In the genomic region with DNA sequence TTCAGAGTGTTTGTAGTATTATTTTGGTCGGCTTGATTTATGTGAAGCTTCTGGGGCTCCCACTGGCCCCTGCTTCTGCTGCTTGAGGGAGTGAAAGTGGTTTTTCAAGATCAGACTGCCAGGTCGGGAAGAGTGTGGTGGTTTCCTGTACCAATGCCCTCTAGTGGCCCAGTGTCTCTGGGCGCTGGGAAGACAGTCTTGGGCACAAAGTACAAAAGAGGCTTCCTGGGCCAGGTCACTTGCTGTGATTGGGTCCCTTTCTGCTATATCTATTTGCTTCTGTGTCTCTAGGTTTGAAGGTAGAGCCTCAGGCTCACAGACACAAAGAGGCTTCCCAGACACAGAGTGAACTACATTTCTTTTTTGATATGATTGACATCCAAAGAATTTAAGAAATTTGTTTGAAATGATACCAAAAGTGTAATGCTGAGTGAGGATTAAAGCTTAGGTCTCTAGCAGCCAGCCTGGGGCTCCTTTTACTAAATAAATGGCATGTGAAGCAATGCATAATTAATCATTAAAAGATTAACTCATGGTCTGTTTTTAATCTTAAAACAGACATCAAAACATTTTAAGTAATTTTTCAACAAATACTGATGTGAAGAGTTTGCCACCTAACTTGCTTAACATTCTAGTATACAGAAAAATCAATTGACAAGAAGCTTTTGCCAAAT, we compare ENCODE assay signal across 8 cellular contexts. TPM values are rescaled to one million over a fixed set of nuclear protein-coding genes. Genes with fewer than 3 reads are reported as not detected.
DNase-seq lines count a peak whose midpoint lies in the region; ATAC-seq and TF ChIP-seq lines count a peak whose summit lies in the region.

No MANE protein-coding gene starts in this region.

- H3K27ac Mint-ChIP-seq in CD14-positive monocyte (no peak overlapping the region), chondrocyte (ENCODE audit: unreplicated experiment) (no peak overlapping the region), nephron progenitor cell (no peak overlapping the region)

- H3K27me3 Mint-ChIP-seq in CD14-positive monocyte (ENCODE audit: low read depth in 3 of 3) (no peaks in the 10 kb centered on the region), chondrocyte (ENCODE audit: low read depth) (peaks cover 16% of the 10 kb centered on the region), nephron progenitor cell (ENCODE audit: low read depth, poor library complexity) (no peaks in the 10 kb centered on the region)

- CTCF ChIA-PET in OCI-LY7 (lab: Charles Lee; ENCODE audit: unreplicated experiment): no interaction called here

- no peaks in the 10 kb centered on the region for H3K4me1 ChIP-seq in OCI-LY7 (ENCODE audit: insufficient read depth, low read length, poor library complexity, severe bottlenecking)

- peak overlapping the region in 1 of 2 donors; percentile 67 for H3K4me3 Mint-ChIP-seq in CD14-positive monocyte
- no peak overlapping the region for H3K4me3 Mint-ChIP-seq in chondrocyte (ENCODE audit: unreplicated experiment)
- no peak overlapping the region for H3K4me3 Mint-ChIP-seq in nephron progenitor cell

- H3K4me1 Mint-ChIP-seq in CD14-positive monocyte (peaks cover 4% of the 10 kb centered on the region), chondrocyte (ENCODE audit: low read depth) (no peaks in the 10 kb centered on the region), nephron progenitor cell (no peaks in the 10 kb centered on the region)

- no peaks in the 10 kb centered on the region for H3K36me3 ChIP-seq in OCI-LY7 (ENCODE audit: insufficient read depth, low read length)

- H2AFZ ChIP-seq in OCI-LY7 (ENCODE audit: low read length): no peak overlapping the region

- ATAC-seq in GM18511 (IDR thresholded peaks at IDR 0.05; ENCODE audit: unreplicated experiment) (peak; percentile 91), HG02938 (IDR thresholded peaks at IDR 0.05; ENCODE audit: unreplicated experiment) (peak; percentile 76)

- no peaks in the 10 kb centered on the region for H3K9me3 Mint-ChIP-seq in CD14-positive monocyte
- H3K9me3 Mint-ChIP-seq in chondrocyte (ENCODE audit: low read depth): no peaks in the 10 kb centered on the region
- H3K9me3 Mint-ChIP-seq in nephron progenitor cell: no peaks in the 10 kb centered on the region

- no peak for DNase-seq in CD14-positive monocyte (ENCODE audit: low spot score)
- peak; percentile 37 for DNase-seq in OCI-LY7 (ENCODE audit: low spot score)
- no peak for DNase-seq in chondrocyte (ENCODE audit: low spot score)
- peak; percentile 19 for DNase-seq in nephron progenitor cell
- DNase-seq in effector CD8-positive, alpha-beta T cell (lab: John Stamatoyannopoulos, UW): no peak
- DNase-seq in substantia nigra (lab: John Stamatoyannopoulos, UW): no peak

- no peaks in the 10 kb centered on the region for H3K9me2 ChIP-seq in OCI-LY7 (ENCODE audit: insufficient read depth, low read length)

- no peak overlapping the region for H3K4me3 ChIP-seq in OCI-LY7 (ENCODE audit: low read depth, low read length, poor library complexity, severe bottlenecking)

- no peak overlapping the region for H3K4me2 ChIP-seq in OCI-LY7 (ENCODE audit: low read length)

- intact Hi-C loops in CD14-positive monocyte (cut with micrococcal nuclease): loop anchor here in 1 of 2 donors (10.0 kb wide), 1 partner anchor 250 kb away; no protein-coding TSS in a partner anchor
- intact Hi-C loops in OCI-LY7 (cut with micrococcal nuclease; ENCODE audit: unreplicated experiment): loop anchor here (1.0 to 5.0 kb wide), 2 partner anchors 112 to 252 kb away; no protein-coding TSS in a partner anchor

- no peak overlapping the region for H3K27ac ChIP-seq in OCI-LY7 (ENCODE audit: low read depth, low read length, poor library complexity, severe bottlenecking)
- H3K27ac ChIP-seq in substantia nigra (ENCODE audit: low read depth, low read length, poor library complexity, severe bottlenecking): no peak overlapping the region

- no peaks in the 10 kb centered on the region for H4K20me1 ChIP-seq in OCI-LY7 (ENCODE audit: insufficient read depth, low read length)

- H3K9me3 ChIP-seq in OCI-LY7 (ENCODE audit: low read length): no peaks in the 10 kb centered on the region

- TF ChIP-seq CTCF in CD14-positive monocyte (IDR thresholded peaks at IDR 0.05): peak; percentile 44
- TF ChIP-seq CTCF in OCI-LY7 (conservative IDR thresholded peaks at IDR 0.05; ENCODE audit: low read length): peak; percentile 73
- peak; percentile 61 for TF ChIP-seq CTCF in chondrocyte (IDR thresholded peaks at IDR 0.05)
- TF ChIP-seq CTCF in nephron progenitor cell (IDR thresholded peaks at IDR 0.05): no peak

- BruUV-seq in OCI-LY7 (replicated peaks; lab: Mats Ljungman, UMichigan): no TSS peak

- no peaks in the 10 kb centered on the region for H3K36me3 Mint-ChIP-seq in CD14-positive monocyte
- H3K36me3 Mint-ChIP-seq in chondrocyte (ENCODE audit: low read depth): no peaks in the 10 kb centered on the region
- no peaks in the 10 kb centered on the region for H3K36me3 Mint-ChIP-seq in nephron progenitor cell (ENCODE audit: low read depth)

- POLR2A ChIA-PET in OCI-LY7 (lab: Charles Lee): interaction anchor here (0.7 to 1.1 kb wide), 2 partner anchors 13 to 180 kb away, joined by 3 read pairs; no protein-coding TSS in a partner anchor

- H3K79me2 ChIP-seq in OCI-LY7 (ENCODE audit: insufficient read depth, low read depth, low read length): no peaks in the 10 kb centered on the region

RNA-seq across cellular contexts. Expression of a gene that starts 36.3 kb away (rescaled TPM):
- under 1 TPM in 1 of 2 donors, not detected in 1; 0.24 TPM for polyA plus RNA-seq in CD14-positive monocyte
- total RNA-seq in OCI-LY7 (2014; rRNA removed; shearing (Covaris generic)): not detected in 2 replicates
- total RNA-seq in OCI-LY7 (2022) (not detected in 2 replicates), chondrocyte (not detected in 3 replicates)

Comparison
In these comparisons a context has a peak if more than half of its experiments do, and no peak if none do; other contexts are left out.
1. DNase-seq: peak in OCI-LY7 (single experiment) and nephron progenitor cell (single experiment); none in CD14-positive monocyte (single experiment), chondrocyte (single experiment), effector CD8-positive, alpha-beta T cell (single experiment) and substantia nigra (0 of 49).